8 cellular contexts compared by ENCODE assay signal in genomic region chr2:127859712-127860085, GRCh38. TPM values are rescaled to one million over a fixed set of nuclear protein-coding genes. Genes with fewer than 3 reads are reported as not detected.
DNase-seq lines count a peak whose midpoint lies in the region; ATAC-seq and TF ChIP-seq lines count a peak whose summit lies in the region.

No MANE protein-coding gene starts in this region.

- H3K27me3 ChIP-seq in iPS-20b (ENCODE audit: insufficient read depth, low read length): no peaks in the 10 kb centered on the region
- H3K27me3 ChIP-seq in brain microvascular endothelial cell (replicated peaks): no peaks in the 10 kb centered on the region

- in situ Hi-C loops in brain microvascular endothelial cell (cut with HindIII; ENCODE audit: low pct_ligation_motif_present, low sequenced_read_pairs): no loop called here

- H3K9ac ChIP-seq in iPS-20b (ENCODE audit: low read depth, low read length): no peak overlapping the region

- H3K4me1 ChIP-seq in iPS-20b (ENCODE audit: insufficient read depth, low read length): peaks cover 12% of the 10 kb centered on the region; the same call in 1 of the 2 replicates

- H3K9me3 ChIP-seq in iPS-20b (ENCODE audit: insufficient read depth, low read depth, low read length): no peaks in the 10 kb centered on the region

- H3K36me3 ChIP-seq in iPS-20b (ENCODE audit: insufficient read depth, low read depth, low read length): peaks cover 25% of the 10 kb centered on the region
- peaks cover 16% of the 10 kb centered on the region for H3K36me3 ChIP-seq in brain microvascular endothelial cell (replicated peaks)

- H3K27ac ChIP-seq in iPS-20b (ENCODE audit: low read length) (no peak overlapping the region), brain microvascular endothelial cell (no peak overlapping the region)

- ATAC-seq in HG03378 (IDR thresholded peaks at IDR 0.05; ENCODE audit: unreplicated experiment) (no peak), GM21447 (IDR thresholded peaks at IDR 0.05; ENCODE audit: unreplicated experiment) (no peak)

- DNase-seq in Daoy (ENCODE audit: low read depth) (peak; percentile 9), NCI-H526 treated with DMSO at 0.1 percent for 48 hours (lab: John Stamatoyannopoulos, UW) (peak; percentile 58), brain microvascular endothelial cell (no peak)
- peak; percentile 36 to 40 for DNase-seq in activated T-helper 1 cell treated with anti-CD3 and anti-CD28 coated beads, Interleukin-2, amount 50 U/mL, for 16 hours (ENCODE audit: low read depth in 1 of 2, low spot score in 1 of 2)
- DNase-seq in stimulated activated CD4-positive, alpha-beta T cell treated with anti-CD3 and anti-CD28 coated beads, TNF-alpha, amount 100 ng/mL, for 4 hours (ENCODE audit: low read depth in 3 of 3): peak in 2 of 3 experiments; percentile 44 to 57

- TF ChIP-seq CTCF in brain microvascular endothelial cell (IDR thresholded peaks at IDR 0.05; ENCODE audit: low read depth, low read length, missing control alignments): no peak

- H3K4me3 ChIP-seq in iPS-20b (ENCODE audit: low read length) (peak overlapping the region; percentile 2; the same call in 1 of the 2 replicates), brain microvascular endothelial cell (ENCODE audit: low read depth, low read length) (no peak overlapping the region)

RNA-seq across cellular contexts. Expression of gene POLR2D, which starts 1.7 kb away (rescaled TPM):
- total RNA-seq in Daoy (2014; rRNA removed; shearing (Covaris generic)): 19.1 and 33.3 TPM in 2 replicates

RNA-seq across cellular contexts. Expression of gene AMMECR1L, which starts 26.1 kb away (rescaled TPM):
- total RNA-seq in Daoy (2014; rRNA removed; shearing (Covaris generic)): 11.9 and 12.1 TPM in 2 replicates

RNA-seq across cellular contexts. Expression of gene WDR33, which starts 48.7 kb away (rescaled TPM):
- total RNA-seq in Daoy (2014; rRNA removed; shearing (Covaris generic)): 21.9 and 26.0 TPM in 2 replicates
